Comparison of ENCODE assay signal across 1 cellular context in the genomic region with DNA sequence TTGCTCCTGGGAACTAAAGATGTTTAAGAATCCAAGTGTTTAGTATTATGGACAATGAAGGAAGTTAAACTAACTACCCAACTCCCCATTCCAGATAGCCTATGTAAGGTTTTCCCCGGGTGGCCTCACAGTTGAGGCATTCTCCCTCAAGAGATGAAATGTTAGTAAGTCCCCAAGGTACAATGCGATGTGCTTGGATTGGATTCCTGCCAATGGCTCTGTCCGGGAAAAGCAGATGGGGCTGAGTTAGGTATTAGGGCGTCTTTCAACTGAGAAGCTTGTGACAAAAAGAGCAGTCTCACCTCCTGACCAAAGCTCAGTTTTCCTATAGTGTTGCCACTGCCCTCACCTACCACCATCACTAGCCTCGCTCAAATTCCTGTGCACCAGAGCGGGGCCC.
TF ChIP-seq lines count a peak whose summit lies in the region.

No MANE protein-coding gene starts in this region.

TF ChIP-seq in GM23338, 12 proteins besides CTCF, POLR2A, EP300 and RAD21 (continued from another document):
- TF ChIP-seq REST (IDR thresholded peaks at IDR 0.05; ENCODE audit: unreplicated experiment) (no peak), NANOG (IDR thresholded peaks at IDR 0.05; ENCODE audit: borderline replicate concordance) (no peak), ETS1 (IDR thresholded peaks at IDR 0.05) (no peak), ZNF114 (CRISPR knock-in tag; IDR thresholded peaks at IDR 0.05) (no peak), EZH2phosphoT487 (IDR thresholded peaks at IDR 0.05; ENCODE audit: unreplicated experiment) (no peak), CREB1 (CRISPR knock-in tag; IDR thresholded peaks at IDR 0.05; ENCODE audit: low read depth) (no peak), POLR2AphosphoS5 (IDR thresholded peaks at IDR 0.05; ENCODE audit: low read depth) (no peak)
TF ChIP-seq in GM23338: peak in this region for 0.
